In genomic region chr10:50174788-50175525, GRCh38 we compare ENCODE assay signal across 8 cellular contexts.
A peak's percentile ranks its signal among the peaks of the same experiment; 100 is the strongest.
DNase-seq lines count a peak whose midpoint lies in the region; ATAC-seq and TF ChIP-seq lines count a peak whose summit lies in the region.
"Not testable (repeated sequence)": the region's sequence is repeated elsewhere in the genome, so short reads cannot be mapped to it uniquely, and the experiment has no call there.

No MANE protein-coding gene starts in this region.

- DNase-seq in Caki2 (ENCODE audit: low read depth) (peak; percentile 16), HFFc6 (peak; percentile 99), PC-3 (peak; percentile 98), adipocyte (ENCODE audit: low read depth) (peak; percentile 46), choroid plexus epithelial cell (ENCODE audit: low read depth) (peak; percentile 54), foreskin keratinocyte (peak in 1 of 2 donors; percentile 34)
- not testable (repeated sequence) for DNase-seq in osteoblast (ENCODE audit: insufficient read length, low spot score, missing footprints)

- not testable (repeated sequence) for TF ChIP-seq CTCF in HFFc6 (IDR thresholded peaks at IDR 0.05); PC-3 (conservative IDR thresholded peaks at IDR 0.05; ENCODE audit: low read depth, low read length); choroid plexus epithelial cell (conservative IDR thresholded peaks at IDR 0.05; ENCODE audit: low read depth, low read length); foreskin keratinocyte (conservative IDR thresholded peaks at IDR 0.05); osteoblast (IDR thresholded peaks at IDR 0.05; ENCODE audit: extremely low read depth, low read depth, low read length)

- POLR2A ChIA-PET in PC-3 (lab: Charles Lee; ENCODE audit: unreplicated experiment): not testable (repeated sequence)

- not testable (repeated sequence) for H2AFZ ChIP-seq in ACC112 (ENCODE audit: low read length, unreplicated experiment); PC-3 (ENCODE audit: low read length); osteoblast (ENCODE audit: low read length)

- TSS peak; percentile 30 for BruUV-seq in PC-3 (replicated peaks; lab: Mats Ljungman, UMichigan)

- H3K79me2 ChIP-seq in ACC112 (ENCODE audit: control insufficient read depth, insufficient read depth, low read length, unreplicated experiment); PC-3 (ENCODE audit: low read length); osteoblast (ENCODE audit: insufficient read depth, low read length): not testable (repeated sequence)

- H3K9me3 ChIP-seq in PC-3 (ENCODE audit: low read length): peaks cover 10% of the 10 kb centered on the region; the same call in 1 of the 2 replicates
- H3K9me3 ChIP-seq in adipocyte (ENCODE audit: control insufficient read depth, low read length); osteoblast (ENCODE audit: low read depth, low read length): not testable (repeated sequence)

- ATAC-seq in PC-3 (peak; percentile 92), foreskin keratinocyte (peak; percentile 29)

- H3K4me3 Mint-ChIP-seq in HFFc6: not testable (repeated sequence)

- peaks cover 18% of the 10 kb centered on the region for H3K36me3 Mint-ChIP-seq in HFFc6 (ENCODE audit: low read depth)

- H3K27me3 ChIP-seq in ACC112 (ENCODE audit: insufficient read depth, low read length); PC-3 (ENCODE audit: low read length); adipocyte (replicated peaks; ENCODE audit: control insufficient read depth, insufficient read depth, low read length); foreskin keratinocyte; osteoblast (ENCODE audit: insufficient read depth, low read length): not testable (repeated sequence)

- H3K27ac Mint-ChIP-seq in HFFc6: peak overlapping the region; percentile 83

- H3K4me1 ChIP-seq in ACC112 (ENCODE audit: control insufficient read depth, insufficient read depth, low read length, unreplicated experiment); adipocyte (ENCODE audit: control insufficient read depth, insufficient read depth, low read length); foreskin keratinocyte; osteoblast (ENCODE audit: insufficient read depth, low read length): not testable (repeated sequence)
- H3K4me1 ChIP-seq in PC-3 (ENCODE audit: insufficient read depth, low read length): peaks cover 15% of the 10 kb centered on the region

- H3K4me1 Mint-ChIP-seq in HFFc6 (ENCODE audit: low read depth): peaks cover 22% of the 10 kb centered on the region

- intact Hi-C loops in PC-3 (cut with micrococcal nuclease): not testable (repeated sequence)

- H3K27ac ChIP-seq in ACC112 (ENCODE audit: low read depth, low read length): peak overlapping the region; percentile 64
- H3K27ac ChIP-seq in PC-3 (ENCODE audit: low read length): peak overlapping the region; percentile 62
- H3K27ac ChIP-seq in foreskin keratinocyte: not testable (repeated sequence)
- peak overlapping the region; percentile 37 for H3K27ac ChIP-seq in osteoblast (ENCODE audit: low read depth, low read length)

- in situ Hi-C loops in Caki2 (cut with HindIII; ENCODE audit: low pct_unique_long_range_greater_than_20kb, low sequenced_read_pairs): not testable (repeated sequence)

- not testable (repeated sequence) for H3F3A ChIP-seq in PC-3 (ENCODE audit: low read length, unreplicated experiment)

- H3K9me3 Mint-ChIP-seq in HFFc6: peaks cover 18% of the 10 kb centered on the region

- H4K20me1 ChIP-seq in PC-3 (ENCODE audit: low read length); osteoblast (ENCODE audit: insufficient read depth, low read length): not testable (repeated sequence)

- not testable (repeated sequence) for H3K4me3 ChIP-seq in ACC112 (ENCODE audit: low read depth, low read length); PC-3 (ENCODE audit: low read length); adipocyte (ENCODE audit: low read length); choroid plexus epithelial cell (ENCODE audit: low read depth, low read length); osteoblast (ENCODE audit: insufficient read depth, low read length)

- H3K27me3 Mint-ChIP-seq in HFFc6 (ENCODE audit: insufficient read depth): not testable (repeated sequence)

- peak overlapping the region; percentile 56; the same call in 1 of the 2 replicates for H3K4me2 ChIP-seq in PC-3 (ENCODE audit: low read length)
- not testable (repeated sequence) for H3K4me2 ChIP-seq in osteoblast (ENCODE audit: insufficient read depth, low read length)

- H3K9ac ChIP-seq in PC-3 (ENCODE audit: low read length); adipocyte (ENCODE audit: low read length): not testable (repeated sequence)

- CTCF ChIA-PET in PC-3 (lab: Charles Lee): interaction anchor here (0.6 kb wide), 1 partner anchor 378 kb away, joined by 3 read pairs; no protein-coding TSS in a partner anchor

- not testable (repeated sequence) for H3K9me2 ChIP-seq in PC-3 (replicated peaks; ENCODE audit: low read length)

- H3K36me3 ChIP-seq in ACC112 (ENCODE audit: insufficient read depth, low read length); PC-3 (ENCODE audit: low read depth, low read length); adipocyte (ENCODE audit: control insufficient read depth, insufficient read depth, low read length, severe bottlenecking); osteoblast (ENCODE audit: insufficient read depth, low read length): not testable (repeated sequence)
